ENCODE assay signal across 14 cellular contexts in genomic region chr3:177832862-177833261, GRCh38.
DNase-seq lines count a peak whose midpoint lies in the region; ATAC-seq, FAIRE-seq and TF ChIP-seq lines count a peak whose summit lies in the region.
"Had no signal": no experiment of that assay in that cellular context is flagged by ENCODE, and none has a peak within 500 bp of the region (broad histone marks: within the 10 kb centered on the region; RNA-seq: fewer than 3 reads in every experiment).

No MANE protein-coding gene starts in this region.

- no peaks in the 10 kb centered on the region for H3K27me3 Mint-ChIP-seq in MCF 10A (ENCODE audit: insufficient read depth, unreplicated experiment)

- peaks cover 0 to 16% of the 10 kb centered on the region in 2 donors for H3K4me1 ChIP-seq in breast epithelium
- H3K4me1 ChIP-seq in subcutaneous abdominal adipose tissue (ENCODE audit: control insufficient read depth in 5 of 5, insufficient read depth in 5 of 5, low read length in 5 of 5) = peaks cover 3 to 34% (median 25%) of the 10 kb centered on the region in 5 donors

- CTCF ChIA-PET in MCF 10A (lab: Yijun Ruan, JAX) = interaction anchor here (0.5 to 1.0 kb wide), 4 partner anchors 113 to 809 kb away, joined by 3 to 7 read pairs (median 4); no protein-coding TSS in a partner anchor

- no TSS peak for BruUV-seq in MCF 10A (replicated peaks; lab: Mats Ljungman, UMichigan)

- peak overlapping the region; percentile 90 for H3K27ac Mint-ChIP-seq in MCF 10A (ENCODE audit: low read depth, unreplicated experiment)

- peaks cover 78% of the 10 kb centered on the region for H3K4me1 Mint-ChIP-seq in MCF 10A (ENCODE audit: insufficient read depth, unreplicated experiment)

- H3K9me3 Mint-ChIP-seq in MCF 10A (ENCODE audit: unreplicated experiment) = no peaks in the 10 kb centered on the region

- H3K4me3 ChIP-seq in breast epithelium (no peak overlapping the region), dorsolateral prefrontal cortex (no peak overlapping the region), subcutaneous abdominal adipose tissue (ENCODE audit: low read depth in 1 of 5, low read length in 5 of 5) (no peak overlapping the region)

- H3K27me3 ChIP-seq in breast epithelium (no peaks in the 10 kb centered on the region), dorsolateral prefrontal cortex (no peaks in the 10 kb centered on the region), subcutaneous abdominal adipose tissue (ENCODE audit: control insufficient read depth in 5 of 5, insufficient read depth in 4 of 5, low read length in 5 of 5) (no peaks in the 10 kb centered on the region)

- H3K36me3 ChIP-seq in breast epithelium = no peaks in the 10 kb centered on the region
- no peaks in the 10 kb centered on the region for H3K36me3 ChIP-seq in subcutaneous abdominal adipose tissue (ENCODE audit: control insufficient read depth in 5 of 5, insufficient read depth in 5 of 5, low read length in 5 of 5)

- H3K9ac ChIP-seq in subcutaneous abdominal adipose tissue (ENCODE audit: low read length in 5 of 5) = no peak overlapping the region

- no peak for DNase-seq in MCF 10A (ENCODE audit: unreplicated experiment)
- DNase-seq in breast epithelium (ENCODE audit: low spot score in 2 of 2) = no peak
- peak; percentile 94 for DNase-seq in NCI-H82 (lab: John Stamatoyannopoulos, UW)
- no peak for DNase-seq in dorsolateral prefrontal cortex
- DNase-seq in frontal cortex (ENCODE audit: low spot score in 2 of 2) = no peak
- no peak for DNase-seq in GM19239 (ENCODE audit: insufficient read length, low spot score)
- DNase-seq: activated naive CD4-positive, alpha-beta T cell treated with Interleukin-2 at 50 U/mL for 16 hours; central memory CD4-positive, alpha-beta T cell; KG1; NCI-H524 treated with DMSO at 0.1 percent for 48 hours; posterior cingulate gyrus; SIG-M5 had no signal

- ATAC-seq in GM18519 (IDR thresholded peaks at IDR 0.05; ENCODE audit: low FRiP score, unreplicated experiment) = no peak

- H3K9me3 ChIP-seq in breast epithelium (no peaks in the 10 kb centered on the region), subcutaneous abdominal adipose tissue (ENCODE audit: control insufficient read depth in 5 of 5, low read length in 5 of 5) (no peaks in the 10 kb centered on the region)

- peak overlapping the region; percentile 23 for H3K4me3 Mint-ChIP-seq in MCF 10A (ENCODE audit: unreplicated experiment)

- H3K27ac ChIP-seq in breast epithelium (no peak overlapping the region), dorsolateral prefrontal cortex (peak overlapping the region in 49 of 59 donors; percentile 0 to 87 (median 64)), subcutaneous abdominal adipose tissue (ENCODE audit: low read depth, low read length) (peak overlapping the region; percentile 2)

- POLR2A ChIA-PET in MCF 10A (lab: Yijun Ruan, JAX) = interaction anchor here (1.0 to 1.9 kb wide), 5 partner anchors 10 to 113 kb away, joined by 3 to 4 read pairs (median 4); no protein-coding TSS in a partner anchor

- FAIRE-seq in frontal cortex (lab: Jason Lieb, UNC) (no peak), GM19239 (lab: Jason Lieb, UNC) (no peak)

- TF ChIP-seq CTCF in MCF 10A (IDR thresholded peaks at IDR 0.05; ENCODE audit: unreplicated experiment) = no peak
- no peak for TF ChIP-seq CTCF in breast epithelium (IDR thresholded peaks at IDR 0.05)
- no peak for TF ChIP-seq CTCF in dorsolateral prefrontal cortex (IDR thresholded peaks at IDR 0.05 in 54 of 56, conservative IDR thresholded peaks at IDR 0.05 in 2 of 56; ENCODE audit: low read depth in 1 of 56, partially characterized antibody in 56 of 56)

- H3K36me3 Mint-ChIP-seq in MCF 10A (ENCODE audit: insufficient read depth, unreplicated experiment) = peaks cover 8% of the 10 kb centered on the region

- intact Hi-C loops in MCF 10A (cut with micrococcal nuclease) (loop anchor here (10.0 kb wide), 1 partner anchor 492 kb away; no protein-coding TSS in a partner anchor), breast epithelium (cut with DNase I; ENCODE audit: low total_unique reads) (no loop called here), dorsolateral prefrontal cortex (cut with DNase I) (no loop called here)

- TF ChIP-seq POLR2A in breast epithelium (IDR thresholded peaks at IDR 0.05) = no peak

Comparison
In these comparisons a context has a peak if more than half of its experiments do, and no peak if none do; other contexts are left out.
1. H3K27ac ChIP-seq: peak in dorsolateral prefrontal cortex (49 of 59) and subcutaneous abdominal adipose tissue (single experiment); none in breast epithelium (0 of 2).